Comparison of ENCODE assay signal across 17 cellular contexts in genomic region chr5:66015296-66015960, GRCh38.
"Had no signal": no experiment of that assay in that cellular context is flagged by ENCODE, and none has a peak within 500 bp of the region (broad histone marks: within the 10 kb centered on the region; RNA-seq: fewer than 3 reads in every experiment).

No MANE protein-coding gene starts in this region.

- H3K4me3 Mint-ChIP-seq: activated CD4-positive, alpha-beta memory T cell treated with anti-CD3 and anti-CD28 coated beads, Interleukin-2, amount 10 ng/mL, durations not matched to agents 7 days and 5 days; activated T-cell treated with anti-CD3 and anti-CD28 coated beads, Interleukin-2, amount 50 U/mL, for 24 hours; naive thymus-derived CD4-positive, alpha-beta T cell; stimulated activated effector memory CD8-positive, alpha-beta T cell treated with anti-CD3 and anti-CD28 coated beads, Interleukin-12 subunit alpha, Interleukin-12 subunit beta, amount 100 ng/mL, for 72 hours; WTC11 had no signal

- H3K9me3 ChIP-seq: gastroesophageal sphincter, mucosa of descending colon had no signal

- DNase-seq: activated CD4-positive, alpha-beta memory T cell treated with anti-CD3 and anti-CD28 coated beads, Interleukin-2, amount 10 ng/mL, durations not matched to agents 7 days and 5 days; activated CD4-positive, alpha-beta T cell treated with anti-CD3 and anti-CD28 coated beads for 4 hours; activated effector memory CD4-positive, alpha-beta T cell treated with Interleukin-2 at 50 U/mL for 16 hours; activated naive CD4-positive, alpha-beta T cell treated with anti-CD3 and anti-CD28 coated beads, Interleukin-2, amount 50 U/mL, for 16 hours; activated T-cell treated with anti-CD3 and anti-CD28 coated beads, Interleukin-2, amount 50 U/mL, for 24 hours; effector memory CD4-positive, alpha-beta T cell; islet precursor cell; mammary epithelial cell; mucosa of descending colon; naive thymus-derived CD4-positive, alpha-beta T cell; retina; T-helper 2 cell had no signal

- ATAC-seq: gastroesophageal sphincter; mucosa of descending colon; naive thymus-derived CD4-positive, alpha-beta T cell; stimulated activated effector memory CD8-positive, alpha-beta T cell treated with anti-CD3 and anti-CD28 coated beads, Interleukin-12 subunit alpha, Interleukin-12 subunit beta, amount 100 ng/mL, for 72 hours; WTC11 had no signal

- H3K27me3 Mint-ChIP-seq: activated CD4-positive, alpha-beta memory T cell treated with anti-CD3 and anti-CD28 coated beads, Interleukin-2, amount 10 ng/mL, durations not matched to agents 7 days and 5 days; activated T-cell treated with anti-CD3 and anti-CD28 coated beads, Interleukin-2, amount 50 U/mL, for 24 hours; naive thymus-derived CD4-positive, alpha-beta T cell had no signal

- H3K27ac Mint-ChIP-seq: activated CD4-positive, alpha-beta memory T cell treated with anti-CD3 and anti-CD28 coated beads, Interleukin-2, amount 10 ng/mL, durations not matched to agents 7 days and 5 days; activated T-cell treated with anti-CD3 and anti-CD28 coated beads, Interleukin-2, amount 50 U/mL, for 24 hours; stimulated activated effector memory CD8-positive, alpha-beta T cell treated with anti-CD3 and anti-CD28 coated beads, Interleukin-12 subunit alpha, Interleukin-12 subunit beta, amount 100 ng/mL, for 72 hours; WTC11 had no signal

- H3K4me3 ChIP-seq: cardiac muscle cell, coronary artery, gastroesophageal sphincter, mucosa of descending colon had no signal

- H3K9me3 Mint-ChIP-seq: activated CD4-positive, alpha-beta memory T cell treated with anti-CD3 and anti-CD28 coated beads, Interleukin-2, amount 10 ng/mL, durations not matched to agents 7 days and 5 days; activated T-cell treated with anti-CD3 and anti-CD28 coated beads, Interleukin-2, amount 50 U/mL, for 24 hours; naive thymus-derived CD4-positive, alpha-beta T cell; stimulated activated effector memory CD8-positive, alpha-beta T cell treated with anti-CD3 and anti-CD28 coated beads, Interleukin-12 subunit alpha, Interleukin-12 subunit beta, amount 100 ng/mL, for 72 hours; WTC11 had no signal

- H3K27ac ChIP-seq: cardiac muscle cell, coronary artery, gastroesophageal sphincter had no signal

- H3K4me1 ChIP-seq: gastroesophageal sphincter had no signal

- H3K27me3 ChIP-seq: cardiac muscle cell, gastroesophageal sphincter had no signal
